19 cellular contexts compared by ENCODE assay signal in genomic region chr20:62246872-62247652, GRCh38. TPM values are rescaled to one million over a fixed set of nuclear protein-coding genes. Genes with fewer than 3 reads are reported as not detected.
DNase-seq lines count a peak whose midpoint lies in the region; ATAC-seq, FAIRE-seq and TF ChIP-seq lines count a peak whose summit lies in the region.
"Had no signal": no experiment of that assay in that cellular context is flagged by ENCODE, and none has a peak within 500 bp of the region (broad histone marks: within the 10 kb centered on the region; RNA-seq: fewer than 3 reads in every experiment).

No MANE protein-coding gene starts in this region.

- no peak overlapping the region for H2AFZ ChIP-seq in K562 (ENCODE audit: low read depth, low read length)
- H2AFZ ChIP-seq in HepG2 (ENCODE audit: low read length): no peak overlapping the region
- H2AFZ ChIP-seq in neural progenitor cell (replicated peaks): no peak overlapping the region

- no peaks in the 10 kb centered on the region for H3K9me3 Mint-ChIP-seq in neural progenitor cell

- peaks cover 19% of the 10 kb centered on the region for H3K4me1 Mint-ChIP-seq in neural progenitor cell

- POLR2A ChIA-PET in HEK293 (lab: Yijun Ruan, JAX): no interaction called here
- POLR2A ChIA-PET in K562 (lab: Yijun Ruan, JAX): interaction anchor here (0.7 to 1.6 kb wide), 3 partner anchors 8 to 16 kb away, joined by 3 to 4 read pairs (median 4); no protein-coding TSS in a partner anchor
- POLR2A ChIA-PET in HepG2 (lab: Yijun Ruan, JAX): interaction anchor here (0.7 kb wide), 1 partner anchor 1843 kb away, joined by 3 read pairs; no protein-coding TSS in a partner anchor

- H3K4me2 ChIP-seq in K562 (ENCODE audit: insufficient read depth, low read length): no peak overlapping the region
- peak overlapping the region; percentile 0; the same call in 1 of the 2 replicates for H3K4me2 ChIP-seq in HepG2 (ENCODE audit: low read depth, low read length)
- no peak overlapping the region for H3K4me2 ChIP-seq in neural progenitor cell

- H3K36me3 ChIP-seq in HEK293 (ENCODE audit: control insufficient read depth in 2 of 2, insufficient read depth in 1 of 2, low read length in 2 of 2): peaks cover 0 to 32% of the 10 kb centered on the region in 2 experiments; a peak in 2 of 3 replicates
- H3K36me3 ChIP-seq in K562 (ENCODE audit: control insufficient read depth, insufficient read depth, low read length): peaks cover 8% of the 10 kb centered on the region; the same call in 2 of the 3 replicates
- H3K36me3 ChIP-seq in HepG2 (replicated peaks in 1 of 2; ENCODE audit: control insufficient read depth in 1 of 2, insufficient read depth in 2 of 2, low read length in 2 of 2): peaks cover 6 to 14% of the 10 kb centered on the region in 2 experiments; a peak in 3 of 5 replicates
- H3K36me3 ChIP-seq in small intestine (ENCODE audit: control insufficient read depth in 2 of 2, insufficient read depth in 2 of 2, low read length in 2 of 2): no peaks in the 10 kb centered on the region
- no peaks in the 10 kb centered on the region for H3K36me3 ChIP-seq in neural progenitor cell
- H3K36me3 ChIP-seq in esophagus muscularis mucosa: peaks cover 0 to 13% (median 2%) of the 10 kb centered on the region in 4 donors

- H3K27ac Mint-ChIP-seq in neural progenitor cell: no peak overlapping the region

- peaks cover 4% of the 10 kb centered on the region for H3K27me3 Mint-ChIP-seq in neural progenitor cell (ENCODE audit: insufficient read depth, low read depth)

- ATAC-seq in K562 (0 out of 3 replicates have a peak, but pooled peaks have one; percentile 14), HepG2 (peak; percentile 63)
- ATAC-seq: Panc1 had no signal

- no peak for DNase-seq in K562 (ENCODE audit: extremely low read depth in 1 of 4, low spot score in 3 of 4)
- peak; percentile 34 for DNase-seq in HepG2 (ENCODE audit: low spot score)
- peak; percentile 17 for DNase-seq in small intestine
- DNase-seq in neural progenitor cell (ENCODE audit: low spot score): no peak
- no peak for DNase-seq in DMS 273 treated with DMSO at 0.1 percent for 48 hours (lab: John Stamatoyannopoulos, UW)
- DNase-seq in esophagus muscularis mucosa (ENCODE audit: extremely low spot score): no peak
- no peak for DNase-seq in COLO829 (ENCODE audit: low spot score)
- DNase-seq: activated effector memory CD4-positive, alpha-beta T cell treated with anti-CD3 and anti-CD28 coated beads, Interleukin-2, amount 50 U/mL, for 16 hours; anterior cingulate cortex; DMS79; erythroblast; glutamatergic neuron; GOT3; NCI-H2081 had no signal

- TF ChIP-seq EP300 in K562 (IDR thresholded peaks at IDR 0.05; ENCODE audit: low read length): no peak
- no peak for TF ChIP-seq EP300 in HepG2 (IDR thresholded peaks at IDR 0.05; ENCODE audit: low read depth in 2 of 2, low read length in 2 of 2)
- TF ChIP-seq EP300 in HepG2 (CRISPR knock-in tag; IDR thresholded peaks at IDR 0.05; ENCODE audit: borderline replicate concordance): no peak
- no peak for TF ChIP-seq EP300 in esophagus muscularis mucosa (IDR thresholded peaks at IDR 0.05)

- H4K20me1 ChIP-seq in K562 (replicated peaks; ENCODE audit: control insufficient read depth, insufficient read depth, low read length) (peaks cover 53% of the 10 kb centered on the region), HepG2 (ENCODE audit: insufficient read depth, low read length) (peaks cover 82% of the 10 kb centered on the region), neural progenitor cell (ENCODE audit: low read depth) (peaks cover 97% of the 10 kb centered on the region)

- TF ChIP-seq POLR2A in K562 (conservative IDR thresholded peaks at IDR 0.05): no peak
- TF ChIP-seq POLR2A in HepG2 (IDR thresholded peaks at IDR 0.05; ENCODE audit: insufficient read depth in 1 of 2, low read depth in 2 of 2, low read length in 2 of 2): no peak
- no peak for TF ChIP-seq POLR2A in esophagus muscularis mucosa (IDR thresholded peaks at IDR 0.05; ENCODE audit: low read depth)

- peaks cover 6% of the 10 kb centered on the region for H3K9me1 ChIP-seq in K562 (ENCODE audit: control insufficient read depth, insufficient read depth, low read length)

- no peak overlapping the region for H3K4me3 ChIP-seq in HEK293 (ENCODE audit: low read depth, low read length)
- H3K4me3 ChIP-seq in K562: no peak overlapping the region
- no peak overlapping the region for H3K4me3 ChIP-seq in HepG2 (replicated peaks in 1 of 3; ENCODE audit: insufficient read depth in 1 of 3, low read depth in 2 of 3, low read length in 3 of 3)
- H3K4me3 ChIP-seq in small intestine (ENCODE audit: low read depth in 1 of 2, low read length in 2 of 2): no peak overlapping the region
- H3K4me3 ChIP-seq in neural progenitor cell: no peak overlapping the region
- no peak overlapping the region for H3K4me3 ChIP-seq in esophagus muscularis mucosa

- TF ChIP-seq CTCF in HEK293 (tag by site-specific recombination; IDR thresholded peaks at IDR 0.05) (no peak), K562 (IDR thresholded peaks at IDR 0.05 in 2 of 3, conservative IDR thresholded peaks at IDR 0.05 in 1 of 3; ENCODE audit: insufficient read depth in 2 of 3, low read depth in 1 of 3, low read length in 3 of 3) (no peak), HepG2 (CRISPR knock-in tag; IDR thresholded peaks at IDR 0.05) (0 out of 2 replicates have a peak, but pooled peaks have one; percentile 9), neural progenitor cell (IDR thresholded peaks at IDR 0.05) (no peak), esophagus muscularis mucosa (IDR thresholded peaks at IDR 0.05) (no peak)

- H3K9me3 ChIP-seq in HEK293 (ENCODE audit: control insufficient read depth, insufficient read depth, low read depth, low read length): no peaks in the 10 kb centered on the region
- H3K9me3 ChIP-seq in K562 (replicated peaks; ENCODE audit: control insufficient read depth, insufficient read depth, low read depth, low read length): no peaks in the 10 kb centered on the region
- no peaks in the 10 kb centered on the region for H3K9me3 ChIP-seq in HepG2 (ENCODE audit: low read length)
- H3K9me3 ChIP-seq in small intestine (ENCODE audit: control insufficient read depth, low read depth): no peaks in the 10 kb centered on the region
- no peaks in the 10 kb centered on the region for H3K9me3 ChIP-seq in neural progenitor cell (ENCODE audit: low read depth)
- H3K9me3 ChIP-seq in esophagus muscularis mucosa: no peaks in the 10 kb centered on the region

- FAIRE-seq in K562 (lab: Jason Lieb, UNC) (no peak), HepG2 (lab: Jason Lieb, UNC) (peak; percentile 64), small intestine (lab: Jason Lieb, UNC) (no peak)

- H3K4me1 ChIP-seq in HEK293 (ENCODE audit: control insufficient read depth, insufficient read depth, low read length) (no peaks in the 10 kb centered on the region), K562 (replicated peaks in 1 of 2; ENCODE audit: control insufficient read depth in 2 of 2, insufficient read depth in 2 of 2, low read length in 2 of 2) (peaks cover 0 to 30% of the 10 kb centered on the region in 2 experiments; a peak in 2 of 5 replicates), HepG2 (ENCODE audit: insufficient read depth, low read length) (peaks cover 55% of the 10 kb centered on the region), small intestine (ENCODE audit: control insufficient read depth in 2 of 2, insufficient read depth in 1 of 2, low read depth in 1 of 2, low read length in 1 of 2) (peaks cover 3% of the 10 kb centered on the region in 2 donors), neural progenitor cell (no peaks in the 10 kb centered on the region), esophagus muscularis mucosa (peaks cover 35 to 61% (median 44%) of the 10 kb centered on the region in 4 donors)

- H3K79me2 ChIP-seq in K562 (ENCODE audit: control insufficient read depth, insufficient read depth, low read length): peaks cover 28% of the 10 kb centered on the region
- H3K79me2 ChIP-seq in HepG2 (ENCODE audit: insufficient read depth, low read length): peaks cover 78% of the 10 kb centered on the region
- peaks cover 93% of the 10 kb centered on the region for H3K79me2 ChIP-seq in neural progenitor cell (ENCODE audit: low read depth)

- TF ChIP-seq RAD21 in K562 (CRISPR knock-in tag; conservative IDR thresholded peaks at IDR 0.05 in 1 of 2, IDR thresholded peaks at IDR 0.05 in 1 of 2) (no peak), HepG2 (CRISPR knock-in tag; IDR thresholded peaks at IDR 0.05) (no peak)

- CTCF ChIA-PET in HEK293 (lab: Yijun Ruan, JAX): interaction anchor here (0.6 kb wide), 1 partner anchor 34 kb away, joined by 4 read pairs; no protein-coding TSS in a partner anchor
- CTCF ChIA-PET in K562 (lab: Yijun Ruan, JAX; ENCODE audit: low intra/inter-chr PET ratio): no interaction called here
- CTCF ChIA-PET in HepG2 (lab: Yijun Ruan, JAX; ENCODE audit: low intra/inter-chr PET ratio, low total read pairs): no interaction called here

- intact Hi-C loops in K562 (cut with micrococcal nuclease): no loop called here
- intact Hi-C loops in HepG2 (cut with micrococcal nuclease; ENCODE audit: unreplicated experiment): no loop called here
- intact Hi-C loops in esophagus muscularis mucosa (cut with DNase I): no loop called here

- 67% methylated on average over 19 of the region's 22 CpGs for WGBS in K562 (ENCODE audit: insufficient coverage, low coverage, missing lambda C conversion rate)
- WGBS in HepG2 (ENCODE audit: low lambda C conversion rate): 67% methylated on average over 21 of the region's 22 CpGs
- 55 to 75% (median 63%) methylated on average over 22 of the region's 22 CpGs for WGBS in small intestine, 3 donors
- 65% methylated on average over 12 of the region's 22 CpGs for WGBS in esophagus muscularis mucosa

- no peak overlapping the region for H3K4me3 Mint-ChIP-seq in neural progenitor cell

- no peaks in the 10 kb centered on the region for H3K27me3 ChIP-seq in K562 (ENCODE audit: control insufficient read depth in 2 of 2, insufficient read depth in 2 of 2, low read length in 2 of 2)
- H3K27me3 ChIP-seq in HepG2 (ENCODE audit: control insufficient read depth in 1 of 2, insufficient read depth in 2 of 2, low read length in 2 of 2): no peaks in the 10 kb centered on the region
- H3K27me3 ChIP-seq in small intestine (ENCODE audit: control insufficient read depth in 2 of 2, insufficient read depth in 2 of 2, low read length in 2 of 2): no peaks in the 10 kb centered on the region
- H3K27me3 ChIP-seq in neural progenitor cell: no peaks in the 10 kb centered on the region
- H3K27me3 ChIP-seq in esophagus muscularis mucosa: no peaks in the 10 kb centered on the region

- peak overlapping the region in 1 of 2 experiments; percentile 61; a peak in 2 of 4 replicates for H3K9ac ChIP-seq in K562 (ENCODE audit: insufficient read depth in 1 of 2, low read depth in 2 of 2, low read length in 2 of 2)
- no peak overlapping the region for H3K9ac ChIP-seq in HepG2 (ENCODE audit: insufficient read depth, low read depth, low read length)
- no peak overlapping the region for H3K9ac ChIP-seq in neural progenitor cell

- H3F3A ChIP-seq in neural progenitor cell (ENCODE audit: low read depth): no peaks in the 10 kb centered on the region

- in situ Hi-C loops in K562 (cut with MboI): no loop called here
- in situ Hi-C loops in HepG2 (cut with HindIII; ENCODE audit: extremely low pct_ligation_motif_present, low pct_unique_long_range_greater_than_20kb): no loop called here

- BruUV-seq in K562 (replicated peaks; lab: Mats Ljungman, UMichigan): no TSS peak
- BruUV-seq in HepG2 (replicated peaks; lab: Mats Ljungman, UMichigan): no TSS peak

- no peak overlapping the region for H3K27ac ChIP-seq in HEK293 (ENCODE audit: extremely low read depth, low read depth, low read length)
- no peak overlapping the region for H3K27ac ChIP-seq in K562 (ENCODE audit: extremely low read depth, low read depth, low read length)
- no peak overlapping the region for H3K27ac ChIP-seq in HepG2 (ENCODE audit: extremely low read length, insufficient read depth, low read length)
- no peak overlapping the region for H3K27ac ChIP-seq in small intestine (ENCODE audit: low read depth in 1 of 2, low read length in 1 of 2)
- H3K27ac ChIP-seq in neural progenitor cell: no peak overlapping the region
- no peak overlapping the region for H3K27ac ChIP-seq in esophagus muscularis mucosa (replicated peaks in 1 of 4)

- H3K36me3 Mint-ChIP-seq in neural progenitor cell: peaks cover 3% of the 10 kb centered on the region

RNA-seq across cellular contexts. Expression of gene OSBPL2, which starts 8.7 kb away (rescaled TPM):
- 144 and 173 TPM in 2 replicates for total RNA-seq in K562 (2011; cell fraction: chromatin; rRNA removed; ENCODE audit: low replicate concordance)
- total RNA-seq in K562 (2011; cell fraction: nucleolus; rRNA removed): 69.5 and 70.9 TPM in 2 replicates
- 130 and 148 TPM in 2 replicates for total RNA-seq in K562 (2011; cell fraction: nucleoplasm; rRNA removed)
- total RNA-seq in K562 (2014; rRNA removed) (14.4 and 18.2 TPM in 2 replicates), K562 (2014; rRNA removed; fragmentation: Illumina TruSeq; extraction: Trizol) (14.0 and 16.1 TPM in 2 replicates), K562 (2015; rRNA removed; fragmentation: Illumina TruSeq; extraction: Trizol) (13.0 and 14.1 TPM in 2 replicates), K562 (2021) (23.0 and 25.6 TPM in 2 replicates), HepG2 (2016; rRNA removed; fragmentation: Illumina TruSeq; extraction: Trizol) (37.4 and 41.5 TPM in 2 replicates), neural progenitor cell (ENCODE audit: low replicate concordance) (28.4 and 35.7 TPM in 2 replicates), esophagus muscularis mucosa (10 to 100 TPM; 34.5 to 52.7 (median 44.2) TPM)
- polyA plus RNA-seq in K562 (2011; rRNA removed) (11.2 and 18.0 TPM in 2 replicates), K562 (2014; fragmentation: Illumina TruSeq; extraction: Trizol) (19.9 and 21.1 TPM in 2 replicates), K562 (2014; fragmentation: Nextera tagmentation; extraction: Ambion mirVana) (1 to 10 TPM; 2.5 to 3.5 TPM), K562 (2014; rRNA removed) (15.2 and 16.9 TPM in 2 replicates), HepG2 (2011; rRNA removed) (18.5 and 20.5 TPM in 2 replicates), small intestine (10 to 100 TPM; 19.9 to 30.4 (median 28.1) TPM)
- 7.4 and 12.4 TPM in 2 replicates for polyA plus RNA-seq in K562 (2011; cell fraction: cytosol; rRNA removed)
- polyA plus RNA-seq in K562 (2011; cell fraction: nucleus; rRNA removed): 75.1 and 90.2 TPM in 2 replicates
- polyA plus RNA-seq in K562 (2012): 15.0 and 24.7 TPM in 2 replicates
- polyA minus RNA-seq in K562 (2011; rRNA and poly(A)+ RNA removed): 73.7 and 99.1 TPM in 2 replicates
- polyA minus RNA-seq in K562 (2011; cell fraction: cytosol; rRNA and poly(A)+ RNA removed): 7.7 and 10.5 TPM in 2 replicates
- polyA minus RNA-seq in K562 (2011; cell fraction: nucleus; rRNA and poly(A)+ RNA removed): 19.9 and 34.7 TPM in 2 replicates
- 19.3 and 19.7 TPM in 2 replicates for total RNA-seq in HepG2 (2016; cell fraction: cytosol; rRNA removed; fragmentation: Illumina TruSeq; extraction: Trizol; ENCODE audit: low read depth)
- 37.3 and 39.8 TPM in 2 replicates for total RNA-seq in HepG2 (2016; cell fraction: insoluble cytoplasmic fraction; rRNA removed; fragmentation: Illumina TruSeq; extraction: Trizol)
- total RNA-seq in HepG2 (2016; cell fraction: membrane; rRNA removed; fragmentation: Illumina TruSeq; extraction: Trizol): 18.5 and 19.9 TPM in 2 replicates
- total RNA-seq in HepG2 (2016; cell fraction: nucleus; rRNA removed; fragmentation: Illumina TruSeq; extraction: Trizol): 31.6 and 31.7 TPM in 2 replicates
- polyA plus RNA-seq in HepG2 (2011; cell fraction: cytosol; rRNA removed): 11.8 and 12.2 TPM in 2 replicates
- polyA plus RNA-seq in HepG2 (2011; cell fraction: nucleus; rRNA removed): 64.3 and 72.2 TPM in 2 replicates
- polyA plus RNA-seq in HepG2 (2012): 29.8 and 30.8 TPM in 2 replicates
- 3.5 and 4.8 TPM in 2 replicates for polyA plus RNA-seq in HepG2 (2016; cell fraction: cytosol; fragmentation: Illumina TruSeq; extraction: Trizol; ENCODE audit: low read depth)
- polyA plus RNA-seq in HepG2 (2016; cell fraction: insoluble cytoplasmic fraction; fragmentation: Illumina TruSeq; extraction: Trizol; ENCODE audit: low read depth): 31.7 and 35.2 TPM in 2 replicates
- polyA plus RNA-seq in HepG2 (2016; cell fraction: membrane; fragmentation: Illumina TruSeq; extraction: Trizol; ENCODE audit: low read depth): 9.5 and 9.7 TPM in 2 replicates
- 69.1 and 71.6 TPM in 2 replicates for polyA plus RNA-seq in HepG2 (2016; cell fraction: nucleus; fragmentation: Illumina TruSeq; extraction: Trizol; ENCODE audit: insufficient read depth, low read depth)
- polyA minus RNA-seq in HepG2 (2011; rRNA and poly(A)+ RNA removed; ENCODE audit: low replicate concordance): 28.3 and 39.1 TPM in 2 replicates
- 11.3 and 14.2 TPM in 2 replicates for polyA minus RNA-seq in HepG2 (2011; cell fraction: cytosol; rRNA and poly(A)+ RNA removed)
- 62.2 and 69.3 TPM in 2 replicates for polyA minus RNA-seq in HepG2 (2011; cell fraction: nucleus; rRNA and poly(A)+ RNA removed)

RNA-seq across cellular contexts. Expression of gene HRH3, which starts 27.0 kb away (rescaled TPM):
- total RNA-seq in K562 (2011; cell fraction: chromatin; rRNA removed; ENCODE audit: low replicate concordance): not detected in 2 replicates
- total RNA-seq in K562 (2011; cell fraction: nucleolus; rRNA removed): not detected in 2 replicates
- not detected in 2 replicates for total RNA-seq in K562 (2011; cell fraction: nucleoplasm; rRNA removed)
- not detected in 2 replicates for total RNA-seq in K562 (2014; rRNA removed)
- total RNA-seq in K562 (2014; rRNA removed; fragmentation: Illumina TruSeq; extraction: Trizol): not detected in 2 replicates
- total RNA-seq in K562 (2015; rRNA removed; fragmentation: Illumina TruSeq; extraction: Trizol): not detected in 2 replicates
- total RNA-seq in K562 (2021): not detected in 2 replicates
- polyA plus RNA-seq in K562 (2011; rRNA removed): not detected in 2 replicates
- polyA plus RNA-seq in K562 (2011; cell fraction: cytosol; rRNA removed): not detected in 2 replicates
- polyA plus RNA-seq in K562 (2011; cell fraction: nucleus; rRNA removed): not detected in 2 replicates
- polyA plus RNA-seq in K562 (2012): not detected in 2 replicates
- not detected in 2 replicates for polyA plus RNA-seq in K562 (2014; fragmentation: Illumina TruSeq; extraction: Trizol)
- polyA plus RNA-seq in K562 (2014; fragmentation: Nextera tagmentation; extraction: Ambion mirVana): not detected
- not detected in 2 replicates for polyA plus RNA-seq in K562 (2014; rRNA removed)
- polyA minus RNA-seq in K562 (2011; rRNA and poly(A)+ RNA removed): not detected in 2 replicates
- polyA minus RNA-seq in K562 (2011; cell fraction: cytosol; rRNA and poly(A)+ RNA removed): not detected in 2 replicates
- not detected in 2 replicates for polyA minus RNA-seq in K562 (2011; cell fraction: nucleus; rRNA and poly(A)+ RNA removed)
- total RNA-seq in HepG2 (2016; rRNA removed; fragmentation: Illumina TruSeq; extraction: Trizol): 0.10 and 0.18 TPM in 2 replicates
- 0.10 TPM in 1 of 2 replicates, not detected in the other for total RNA-seq in HepG2 (2016; cell fraction: cytosol; rRNA removed; fragmentation: Illumina TruSeq; extraction: Trizol; ENCODE audit: low read depth)
- total RNA-seq in HepG2 (2016; cell fraction: insoluble cytoplasmic fraction; rRNA removed; fragmentation: Illumina TruSeq; extraction: Trizol): 0.06 TPM in 1 of 2 replicates, not detected in the other
- 0.12 and 0.14 TPM in 2 replicates for total RNA-seq in HepG2 (2016; cell fraction: membrane; rRNA removed; fragmentation: Illumina TruSeq; extraction: Trizol)
- not detected in 2 replicates for total RNA-seq in HepG2 (2016; cell fraction: nucleus; rRNA removed; fragmentation: Illumina TruSeq; extraction: Trizol)
- not detected in 2 replicates for polyA plus RNA-seq in HepG2 (2011; rRNA removed)
- not detected in 2 replicates for polyA plus RNA-seq in HepG2 (2011; cell fraction: cytosol; rRNA removed)
- not detected in 2 replicates for polyA plus RNA-seq in HepG2 (2011; cell fraction: nucleus; rRNA removed)
- 0.08 TPM in 1 of 2 replicates, not detected in the other for polyA plus RNA-seq in HepG2 (2012)
- polyA plus RNA-seq in HepG2 (2016; cell fraction: cytosol; fragmentation: Illumina TruSeq; extraction: Trizol; ENCODE audit: low read depth): 0.08 TPM in 1 of 2 replicates, not detected in the other
- 0.34 TPM in 1 of 2 replicates, not detected in the other for polyA plus RNA-seq in HepG2 (2016; cell fraction: insoluble cytoplasmic fraction; fragmentation: Illumina TruSeq; extraction: Trizol; ENCODE audit: low read depth)
- polyA plus RNA-seq in HepG2 (2016; cell fraction: membrane; fragmentation: Illumina TruSeq; extraction: Trizol; ENCODE audit: low read depth): 0.17 TPM in 2 replicates
- polyA plus RNA-seq in HepG2 (2016; cell fraction: nucleus; fragmentation: Illumina TruSeq; extraction: Trizol; ENCODE audit: insufficient read depth, low read depth): not detected in 2 replicates
- not detected in 2 replicates for polyA minus RNA-seq in HepG2 (2011; rRNA and poly(A)+ RNA removed; ENCODE audit: low replicate concordance)
- polyA minus RNA-seq in HepG2 (2011; cell fraction: cytosol; rRNA and poly(A)+ RNA removed): not detected in 2 replicates
- polyA minus RNA-seq in HepG2 (2011; cell fraction: nucleus; rRNA and poly(A)+ RNA removed): not detected in 2 replicates
- polyA plus RNA-seq in small intestine: under 1 TPM in 1 of 3 donors, not detected in 2; 0.31 TPM
- 0.09 and 1.7 TPM in 2 replicates for total RNA-seq in neural progenitor cell (ENCODE audit: low replicate concordance)
- total RNA-seq in esophagus muscularis mucosa: not detected
- total RNA-seq: HT-29, M059J, mononuclear cell had no signal

RNA-seq across cellular contexts. Expression of gene ADRM1, which starts 55.7 kb away (rescaled TPM):
- total RNA-seq in K562 (2011; cell fraction: chromatin; rRNA removed; ENCODE audit: low replicate concordance): 21.6 and 87.3 TPM in 2 replicates
- total RNA-seq in K562 (2011; cell fraction: nucleolus; rRNA removed): 87.6 and 87.7 TPM in 2 replicates
- 41.0 and 41.6 TPM in 2 replicates for total RNA-seq in K562 (2011; cell fraction: nucleoplasm; rRNA removed)
- total RNA-seq in K562 (2014; rRNA removed): 223 and 261 TPM in 2 replicates
- total RNA-seq in K562 (2014; rRNA removed; fragmentation: Illumina TruSeq; extraction: Trizol): 22.5 and 32.1 TPM in 2 replicates
- total RNA-seq in K562 (2015; rRNA removed; fragmentation: Illumina TruSeq; extraction: Trizol): 125 and 136 TPM in 2 replicates
- 159 and 160 TPM in 2 replicates for total RNA-seq in K562 (2021)
- 57.6 and 67.4 TPM in 2 replicates for polyA plus RNA-seq in K562 (2011; rRNA removed)
- 69.2 and 237 TPM in 2 replicates for polyA plus RNA-seq in K562 (2011; cell fraction: cytosol; rRNA removed)
- polyA plus RNA-seq in K562 (2011; cell fraction: nucleus; rRNA removed): 65.6 and 116 TPM in 2 replicates
- 109 and 153 TPM in 2 replicates for polyA plus RNA-seq in K562 (2012)
- 49.3 and 107 TPM in 2 replicates for polyA plus RNA-seq in K562 (2014; fragmentation: Illumina TruSeq; extraction: Trizol)
- 10 to 100 TPM in 1 of 2 experiments, 1 to 10 TPM in 1; 5.0 to 21.6 TPM for polyA plus RNA-seq in K562 (2014; fragmentation: Nextera tagmentation; extraction: Ambion mirVana)
- 192 and 201 TPM in 2 replicates for polyA plus RNA-seq in K562 (2014; rRNA removed)
- 16.1 and 32.6 TPM in 2 replicates for polyA minus RNA-seq in K562 (2011; rRNA and poly(A)+ RNA removed)
- 51.8 and 55.0 TPM in 2 replicates for polyA minus RNA-seq in K562 (2011; cell fraction: cytosol; rRNA and poly(A)+ RNA removed)
- 42.8 and 44.0 TPM in 2 replicates for polyA minus RNA-seq in K562 (2011; cell fraction: nucleus; rRNA and poly(A)+ RNA removed)
- 143 and 154 TPM in 2 replicates for total RNA-seq in HepG2 (2016; rRNA removed; fragmentation: Illumina TruSeq; extraction: Trizol)
- total RNA-seq in HepG2 (2016; cell fraction: cytosol; rRNA removed; fragmentation: Illumina TruSeq; extraction: Trizol; ENCODE audit: low read depth): 51.6 and 53.2 TPM in 2 replicates
- total RNA-seq in HepG2 (2016; cell fraction: insoluble cytoplasmic fraction; rRNA removed; fragmentation: Illumina TruSeq; extraction: Trizol): 149 and 159 TPM in 2 replicates
- total RNA-seq in HepG2 (2016; cell fraction: membrane; rRNA removed; fragmentation: Illumina TruSeq; extraction: Trizol): 59.3 and 62.8 TPM in 2 replicates
- 76.2 and 86.5 TPM in 2 replicates for total RNA-seq in HepG2 (2016; cell fraction: nucleus; rRNA removed; fragmentation: Illumina TruSeq; extraction: Trizol)
- polyA plus RNA-seq in HepG2 (2011; rRNA removed): 92.9 and 106 TPM in 2 replicates
- 90.4 and 144 TPM in 2 replicates for polyA plus RNA-seq in HepG2 (2011; cell fraction: cytosol; rRNA removed)
- 158 and 185 TPM in 2 replicates for polyA plus RNA-seq in HepG2 (2011; cell fraction: nucleus; rRNA removed)
- 62.1 and 86.3 TPM in 2 replicates for polyA plus RNA-seq in HepG2 (2012)
- polyA plus RNA-seq in HepG2 (2016; cell fraction: cytosol; fragmentation: Illumina TruSeq; extraction: Trizol; ENCODE audit: low read depth): 50.3 and 52.6 TPM in 2 replicates
- polyA plus RNA-seq in HepG2 (2016; cell fraction: insoluble cytoplasmic fraction; fragmentation: Illumina TruSeq; extraction: Trizol; ENCODE audit: low read depth): 185 and 189 TPM in 2 replicates
- polyA plus RNA-seq in HepG2 (2016; cell fraction: membrane; fragmentation: Illumina TruSeq; extraction: Trizol; ENCODE audit: low read depth): 54.2 and 55.6 TPM in 2 replicates
- 165 and 171 TPM in 2 replicates for polyA plus RNA-seq in HepG2 (2016; cell fraction: nucleus; fragmentation: Illumina TruSeq; extraction: Trizol; ENCODE audit: insufficient read depth, low read depth)
- polyA minus RNA-seq in HepG2 (2011; rRNA and poly(A)+ RNA removed; ENCODE audit: low replicate concordance): 92.6 and 107 TPM in 2 replicates
- 50.7 and 55.0 TPM in 2 replicates for polyA minus RNA-seq in HepG2 (2011; cell fraction: cytosol; rRNA and poly(A)+ RNA removed)
- polyA minus RNA-seq in HepG2 (2011; cell fraction: nucleus; rRNA and poly(A)+ RNA removed): 47.2 and 49.4 TPM in 2 replicates
- 10 to 100 TPM; 86.3 to 93.4 (median 90.2) TPM for polyA plus RNA-seq in small intestine
- total RNA-seq in neural progenitor cell (ENCODE audit: low replicate concordance): 52.3 and 96.3 TPM in 2 replicates
- 100 to 1,000 TPM; 127 to 184 (median 173) TPM for total RNA-seq in esophagus muscularis mucosa

Comparison
In these comparisons a context has a peak if more than half of its experiments do, and no peak if none do; other contexts are left out.
1. DNase-seq: peak in HepG2 (single experiment) and small intestine (single experiment); none in K562 (0 of 4), neural progenitor cell (single experiment), DMS 273 treated with DMSO at 0.1 percent for 48 hours (single experiment), esophagus muscularis mucosa (single experiment) and COLO829 (single experiment).